Comparison of ENCODE assay signal across 1 cellular context in genomic region chr9:124283232-124283814, GRCh38.
TF ChIP-seq lines count a peak whose summit lies in the region.

No MANE protein-coding gene starts in this region.

TF ChIP-seq in K562, 482 proteins besides CTCF, POLR2A, EP300 and RAD21 (continued from another document):
- no peak for TF ChIP-seq THAP12 (CRISPR knock-in tag; IDR thresholded peaks at IDR 0.05)
- no peak for TF ChIP-seq CTBP1 (IDR thresholded peaks at IDR 0.05; ENCODE audit: borderline replicate concordance)
- no peak for TF ChIP-seq CLOCK (CRISPR knock-in tag; IDR thresholded peaks at IDR 0.05; ENCODE audit: borderline replicate concordance)
